1 cellular context compared by ENCODE assay signal in genomic region chr6:3977875-3978711, GRCh38.
TF ChIP-seq lines count a peak whose summit lies in the region.

No MANE protein-coding gene starts in this region.

TF ChIP-seq in HEK293, 187 proteins besides CTCF, POLR2A, EP300 and RAD21 (continued from another document and continues in another):
- no peak for TF ChIP-seq ZNF148 (tag by site-specific recombination; IDR thresholded peaks at IDR 0.05; ENCODE audit: borderline replicate concordance)
- no peak for TF ChIP-seq SP7 (tag by site-specific recombination; IDR thresholded peaks at IDR 0.05)
- TF ChIP-seq PATZ1 (tag by site-specific recombination; IDR thresholded peaks at IDR 0.05) = no peak
- no peak for TF ChIP-seq ZNF514 (tag by site-specific recombination; IDR thresholded peaks at IDR 0.05)
- no peak for TF ChIP-seq ZNF501 (tag by site-specific recombination; IDR thresholded peaks at IDR 0.05)
- no peak for TF ChIP-seq ZNF660 (tag by site-specific recombination; IDR thresholded peaks at IDR 0.05)
- no peak for TF ChIP-seq ZNF311 (tag by site-specific recombination; IDR thresholded peaks at IDR 0.05; ENCODE audit: borderline replicate concordance)
- no peak for TF ChIP-seq ZNF558 (tag by site-specific recombination; IDR thresholded peaks at IDR 0.05)
- no peak for TF ChIP-seq ZNF544 (tag by site-specific recombination; IDR thresholded peaks at IDR 0.05)
- TF ChIP-seq ZNF398 (tag by site-specific recombination; IDR thresholded peaks at IDR 0.05) = no peak
- TF ChIP-seq HOXC10 (CRISPR knock-in tag; IDR thresholded peaks at IDR 0.05) = no peak
- 0 out of 2 replicates have a peak, but pooled peaks have one; percentile 9 for TF ChIP-seq ZNF518A (tag by site-specific recombination; conservative IDR thresholded peaks at IDR 0.05; ENCODE audit: low read depth)
- TF ChIP-seq ZNF654 (tag by site-specific recombination; IDR thresholded peaks at IDR 0.05; ENCODE audit: low read depth) = peak; percentile 87
- TF ChIP-seq ZSCAN16 (tag by site-specific recombination; IDR thresholded peaks at IDR 0.05) = no peak
- peak; percentile 56 for TF ChIP-seq SCRT2 (tag by site-specific recombination; IDR thresholded peaks at IDR 0.05)
- no peak for TF ChIP-seq HOXA7 (CRISPR knock-in tag; IDR thresholded peaks at IDR 0.05; ENCODE audit: borderline replicate concordance)
- peak; percentile 91 for TF ChIP-seq ZNF768 (tag by site-specific recombination; IDR thresholded peaks at IDR 0.05)
- TF ChIP-seq REST (tag by site-specific recombination; IDR thresholded peaks at IDR 0.05) = no peak
- no peak for TF ChIP-seq ZNF391 (tag by site-specific recombination; IDR thresholded peaks at IDR 0.05; ENCODE audit: borderline replicate concordance, low read depth)
- TF ChIP-seq KLF16 (tag by site-specific recombination; IDR thresholded peaks at IDR 0.05) = no peak
- no peak for TF ChIP-seq ZNF404 (tag by site-specific recombination; IDR thresholded peaks at IDR 0.05)
- TF ChIP-seq ZSCAN18 (tag by site-specific recombination; IDR thresholded peaks at IDR 0.05) = no peak
- no peak for TF ChIP-seq ZNF830 (tag by site-specific recombination; IDR thresholded peaks at IDR 0.05; ENCODE audit: low read depth)
- TF ChIP-seq ZNF2 (tag by site-specific recombination; IDR thresholded peaks at IDR 0.05) = peak; percentile 82
- no peak for TF ChIP-seq ZNF280D (tag by site-specific recombination; IDR thresholded peaks at IDR 0.05)
- TF ChIP-seq ZBTB10 (tag by site-specific recombination; IDR thresholded peaks at IDR 0.05) = no peak
- no peak for TF ChIP-seq ZNF155 (tag by site-specific recombination; IDR thresholded peaks at IDR 0.05)
- no peak for TF ChIP-seq ZEB2 (tag by site-specific recombination; IDR thresholded peaks at IDR 0.05)
- TF ChIP-seq ZBTB44 (tag by site-specific recombination; IDR thresholded peaks at IDR 0.05) = no peak
- TF ChIP-seq ZNF747 (tag by site-specific recombination; IDR thresholded peaks at IDR 0.05) = no peak
- no peak for TF ChIP-seq BCL11B (tag by site-specific recombination; IDR thresholded peaks at IDR 0.05; ENCODE audit: low read depth)
